In the genomic region with DNA sequence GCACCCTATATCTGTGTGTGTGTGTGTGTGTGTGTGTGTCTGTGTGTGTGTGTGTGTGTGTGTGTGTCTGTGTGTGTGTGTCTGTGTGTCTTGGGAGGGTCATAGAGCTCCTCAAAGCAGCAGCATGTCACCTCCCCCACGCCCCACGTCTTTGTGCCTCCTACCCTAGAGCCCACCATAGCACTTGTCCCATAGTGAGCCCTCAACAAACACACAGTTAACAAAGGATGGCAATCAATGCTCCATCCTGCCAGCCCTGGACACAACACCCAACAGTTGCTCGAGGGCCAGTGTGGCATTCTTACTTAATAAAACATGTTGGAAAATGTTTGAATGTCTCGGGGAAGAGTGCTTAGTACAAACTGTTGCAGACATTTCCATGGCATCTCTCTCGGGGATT, we compare ENCODE assay signal across 4 cellular contexts. TPM values are rescaled to one million over a fixed set of nuclear protein-coding genes. Genes with fewer than 3 reads are reported as not detected.
"Had no signal": no experiment of that assay in that cellular context is flagged by ENCODE, and none has a peak within 500 bp of the region (broad histone marks: within the 10 kb centered on the region; RNA-seq: fewer than 3 reads in every experiment).

No MANE protein-coding gene starts in this region.

- H3K4me3 ChIP-seq: GM12878 had no signal

- ATAC-seq: GM12878 had no signal

- DNase-seq: GDM1, GF-D8 had no signal

RNA-seq across cellular contexts. Expression of gene C10orf53, which starts 30.5 kb away (rescaled TPM):
- total RNA-seq: G401, GM12878 had no signal
